ENCODE assay signal across 1 cellular context in the genomic region with DNA sequence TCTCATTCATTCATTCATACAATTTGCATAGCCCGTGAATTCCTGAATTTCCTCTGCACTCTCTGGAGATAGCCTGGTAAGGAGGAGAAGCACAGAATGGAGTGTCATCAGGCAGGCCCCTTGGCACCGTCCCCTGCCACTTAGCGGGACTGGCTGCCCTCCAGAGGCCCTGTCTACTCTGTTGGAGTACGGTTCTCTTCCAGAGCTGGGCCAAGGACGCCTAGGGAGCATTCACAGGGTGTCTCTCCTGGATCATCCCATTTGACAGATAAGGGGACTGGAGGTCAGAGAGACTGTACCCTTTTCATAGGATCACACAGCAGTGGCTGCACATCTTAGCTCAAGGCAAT.
TF ChIP-seq lines count a peak whose summit lies in the region.

No MANE protein-coding gene starts in this region.

TF ChIP-seq in HepG2, 621 proteins besides CTCF, POLR2A, EP300 and RAD21:
- TF ChIP-seq MIER3 (CRISPR knock-in tag; IDR thresholded peaks at IDR 0.05; ENCODE audit: borderline replicate concordance), result no peak
- TF ChIP-seq FOXO1 (CRISPR knock-in tag; IDR thresholded peaks at IDR 0.05), result no peak
- TF ChIP-seq RBM22 (optimal IDR thresholded peaks at IDR 0.05; ENCODE audit: low read length), result peak; percentile 71
